Comparison of ENCODE assay signal across 8 cellular contexts in genomic region chr19:40750035-40750284, GRCh38. TPM values are rescaled to one million over a fixed set of nuclear protein-coding genes. Genes with fewer than 3 reads are reported as not detected.
A peak's percentile ranks its signal among the peaks of the same experiment; 100 is the strongest.
DNase-seq lines count a peak whose midpoint lies in the region; ATAC-seq and TF ChIP-seq lines count a peak whose summit lies in the region.

No MANE protein-coding gene starts in this region.

- H3K9me3 Mint-ChIP-seq in mesothelial cell of epicardium = no peaks in the 10 kb centered on the region

- CTCF ChIA-PET in mammary epithelial cell (lab: Charles Lee; ENCODE audit: low non-redundant PET) = no interaction called here

- no peak for TF ChIP-seq CTCF in 22Rv1 (IDR thresholded peaks at IDR 0.05)
- TF ChIP-seq CTCF in mammary epithelial cell (conservative IDR thresholded peaks at IDR 0.05 in 1 of 2, IDR thresholded peaks at IDR 0.05 in 1 of 2; ENCODE audit: extremely low read depth in 1 of 2, insufficient read depth in 1 of 2, low read depth in 1 of 2, low read length in 2 of 2) = no peak
- no peak for TF ChIP-seq CTCF in mesothelial cell of epicardium (IDR thresholded peaks at IDR 0.05; ENCODE audit: unreplicated experiment)

- intact Hi-C loops in mammary epithelial cell (cut with micrococcal nuclease) = loop anchor here (2.0 kb wide), 4 partner anchors 25 to 83 kb away; partner anchors contain the start of genes EGLN2 and MIA

- WGBS in HUES64 = 8% methylated on average over 8 of the region's 8 CpGs
- 0% methylated on average over 8 of the region's 8 CpGs for WGBS in mammary epithelial cell (ENCODE audit: low coverage, missing lambda C conversion rate)

- in situ Hi-C loops in mammary epithelial cell (cut with MboI; ENCODE audit: low sequenced_read_pairs in 2 of 2) = no loop called here

- no peaks in the 10 kb centered on the region for H3K27me3 Mint-ChIP-seq in mesothelial cell of epicardium (ENCODE audit: low read depth)

- H3K36me3 ChIP-seq in HUES64 (ENCODE audit: insufficient read depth, low read length) = peaks cover 19% of the 10 kb centered on the region
- peaks cover 4% of the 10 kb centered on the region for H3K36me3 ChIP-seq in mammary epithelial cell (ENCODE audit: insufficient read depth, low read length)

- H3K4me2 ChIP-seq in mammary epithelial cell (ENCODE audit: insufficient read depth, low read depth, low read length) = peak overlapping the region; percentile 88

- H3K9me3 ChIP-seq in HUES64 (ENCODE audit: insufficient read depth, low read depth, low read length) = no peaks in the 10 kb centered on the region
- no peaks in the 10 kb centered on the region for H3K9me3 ChIP-seq in mammary epithelial cell (replicated peaks; ENCODE audit: insufficient read depth, low read length)

- H3K27me3 ChIP-seq in HUES64 (ENCODE audit: insufficient read depth, low read length) (no peaks in the 10 kb centered on the region), mammary epithelial cell (ENCODE audit: insufficient read depth, low read length) (no peaks in the 10 kb centered on the region)

- ATAC-seq in GM19455 (IDR thresholded peaks at IDR 0.05; ENCODE audit: unreplicated experiment) = no peak

- H2AFZ ChIP-seq in mammary epithelial cell (ENCODE audit: low read depth, low read length) = peak overlapping the region; percentile 77

- H3K4me1 ChIP-seq in HUES64 (ENCODE audit: insufficient read depth, low read length) (peaks cover 12% of the 10 kb centered on the region), mammary epithelial cell (ENCODE audit: insufficient read depth, low read length) (peaks cover 26% of the 10 kb centered on the region)

- H3K4me3 Mint-ChIP-seq in mesothelial cell of epicardium = peak overlapping the region; percentile 90

- TSS peak; percentile 95 for BruUV-seq in mammary epithelial cell (replicated peaks; lab: Mats Ljungman, UMichigan)

- dilution Hi-C loops in mammary epithelial cell (cut with HindIII; ENCODE audit: low sequenced_read_pairs) = loop anchor here (5.0 to 10.0 kb wide), 3 partner anchors 57 to 265 kb away; no protein-coding TSS in a partner anchor

- H3K27ac ChIP-seq in 22Rv1 (peak overlapping the region; percentile 97), HUES64 (ENCODE audit: low read depth, low read length) (peak overlapping the region; percentile 95), mammary epithelial cell (ENCODE audit: insufficient read depth, low read depth, low read length) (peak overlapping the region; percentile 93)

- H3K4me3 ChIP-seq in HUES64 (ENCODE audit: low read length) (peak overlapping the region; percentile 88), mammary epithelial cell (replicated peaks in 1 of 3; ENCODE audit: insufficient read depth in 1 of 3, low read depth in 2 of 3, low read length in 3 of 3) (peak overlapping the region; percentile 52 to 65 (median 57))

- H3K4me1 Mint-ChIP-seq in mesothelial cell of epicardium = peaks cover 55% of the 10 kb centered on the region

- peaks cover 42% of the 10 kb centered on the region for H3K79me2 ChIP-seq in mammary epithelial cell (ENCODE audit: insufficient read depth, low read length)

- no peaks in the 10 kb centered on the region for H4K20me1 ChIP-seq in mammary epithelial cell (ENCODE audit: insufficient read depth, low read length)

- peak overlapping the region; percentile 97 for H3K27ac Mint-ChIP-seq in mesothelial cell of epicardium

- H3K36me3 Mint-ChIP-seq in mesothelial cell of epicardium = peaks cover 10% of the 10 kb centered on the region

- DNase-seq in mammary epithelial cell (peak; percentile 39), mesothelial cell of epicardium (ENCODE audit: low spot score in 2 of 2, unreplicated experiment in 2 of 2) (no peak), SIG-M5 (lab: John Stamatoyannopoulos, UW) (no peak), HT-29 (ENCODE audit: low spot score) (no peak)
- no peak for DNase-seq in activated CD4-positive, alpha-beta T cell treated with anti-CD3 and anti-CD28 coated beads, Interleukin-2, amount 50 U/mL, for 4 hours

- H3K9ac ChIP-seq in HUES64 (ENCODE audit: low read depth, low read length) = peak overlapping the region; percentile 98
- H3K9ac ChIP-seq in mammary epithelial cell (ENCODE audit: insufficient read depth, low read length) = peak overlapping the region; percentile 85

RNA-seq across cellular contexts. Expression of gene ACTMAP, which starts 0.3 kb away (rescaled TPM):
- 13.5 TPM for polyA plus RNA-seq in HUES64 (2013, experiment 1 of 2)
- polyA plus RNA-seq in HUES64 (2013, experiment 2 of 2) = 17.6 TPM
- total RNA-seq in mammary epithelial cell (10 to 100 TPM in 1 of 2 donors, 1 to 10 TPM in 1; 1.0 to 15.2 TPM), mesothelial cell of epicardium (14.2 to 18.4 TPM (median 15.0 TPM) in 3 replicates)
- polyA plus RNA-seq in mammary epithelial cell = 3.2 TPM
- 6.4 TPM for polyA minus RNA-seq in mammary epithelial cell
- 1.9 and 2.6 TPM in 2 replicates for total RNA-seq in HT-29 (2014; rRNA removed; shearing (Covaris generic))

RNA-seq across cellular contexts. Expression of gene SNRPA, which starts 1.0 kb away (rescaled TPM):
- polyA plus RNA-seq in HUES64 (2013, experiment 1 of 2) = 157 TPM
- polyA plus RNA-seq in HUES64 (2013, experiment 2 of 2) = 183 TPM
- 10 to 100 TPM; 28.2 to 99.3 TPM for total RNA-seq in mammary epithelial cell
- polyA plus RNA-seq in mammary epithelial cell = 117 TPM
- polyA minus RNA-seq in mammary epithelial cell = 257 TPM
- 109 to 121 TPM (median 111 TPM) in 3 replicates for total RNA-seq in mesothelial cell of epicardium
- 252 and 361 TPM in 2 replicates for total RNA-seq in HT-29 (2014; rRNA removed; shearing (Covaris generic))

RNA-seq across cellular contexts. Expression of gene MIA, which starts 25.4 kb away (rescaled TPM):
- polyA plus RNA-seq in HUES64 (2013, experiment 1 of 2) = not detected
- polyA plus RNA-seq in HUES64 (2013, experiment 2 of 2) = not detected
- 100 to 1,000 TPM; 106 to 107 TPM for total RNA-seq in mammary epithelial cell
- polyA plus RNA-seq in mammary epithelial cell = 166 TPM
- 99.5 TPM for polyA minus RNA-seq in mammary epithelial cell
- total RNA-seq in mesothelial cell of epicardium = 1.2 to 2.7 TPM (median 1.4 TPM) in 3 replicates
- 15.8 TPM in 2 replicates for total RNA-seq in HT-29 (2014; rRNA removed; shearing (Covaris generic))

RNA-seq across cellular contexts. Expression of gene RAB4B, which starts 28.1 kb away (rescaled TPM):
- 17.6 TPM for polyA plus RNA-seq in HUES64 (2013, experiment 1 of 2)
- polyA plus RNA-seq in HUES64 (2013, experiment 2 of 2) = 19.7 TPM
- total RNA-seq in mammary epithelial cell (10 to 100 TPM in 1 of 2 donors, 1 to 10 TPM in 1; 9.0 to 23.5 TPM), mesothelial cell of epicardium (13.2 to 15.8 TPM (median 14.5 TPM) in 3 replicates)
- 10.0 TPM for polyA plus RNA-seq in mammary epithelial cell
- 12.0 TPM for polyA minus RNA-seq in mammary epithelial cell
- total RNA-seq in HT-29 (2014; rRNA removed; shearing (Covaris generic)) = 36.0 and 51.3 TPM in 2 replicates

RNA-seq across cellular contexts. Expression of gene ITPKC, which starts 33.0 kb away (rescaled TPM):
- polyA plus RNA-seq in HUES64 (2013, experiment 1 of 2) = 6.6 TPM
- polyA plus RNA-seq in HUES64 (2013, experiment 2 of 2) = 7.3 TPM
- total RNA-seq in mammary epithelial cell (10 to 100 TPM; 38.7 to 40.0 TPM), mesothelial cell of epicardium (26.2 to 28.3 TPM (median 27.0 TPM) in 3 replicates)
- 25.4 TPM for polyA plus RNA-seq in mammary epithelial cell
- polyA minus RNA-seq in mammary epithelial cell = 36.0 TPM
- total RNA-seq in HT-29 (2014; rRNA removed; shearing (Covaris generic)) = 52.2 and 58.5 TPM in 2 replicates
